37 cellular contexts compared by ENCODE assay signal in the genomic region with DNA sequence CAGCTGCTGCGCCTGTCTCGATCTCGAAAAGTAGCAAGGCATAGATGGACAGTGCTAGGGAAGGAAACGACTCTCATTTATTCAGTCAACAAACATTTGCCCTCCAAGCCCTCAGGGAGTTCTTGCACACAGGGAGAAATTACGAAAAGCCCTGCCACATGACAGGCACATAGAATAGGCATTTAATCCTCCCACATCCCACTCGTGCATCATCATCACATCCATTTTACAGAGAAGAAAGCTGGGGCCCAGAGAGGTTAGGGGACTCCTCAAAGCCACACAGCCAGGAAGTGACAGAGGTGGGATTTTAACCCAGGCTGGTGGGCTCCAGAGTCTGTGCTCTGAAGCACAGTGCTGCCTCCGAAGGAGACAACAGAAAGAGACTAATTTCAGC. TPM values are rescaled to one million over a fixed set of nuclear protein-coding genes. Genes with fewer than 3 reads are reported as not detected.
"Had no signal": no experiment of that assay in that cellular context is flagged by ENCODE, and none has a peak within 500 bp of the region (broad histone marks: within the 10 kb centered on the region; RNA-seq: fewer than 3 reads in every experiment).

No MANE protein-coding gene starts in this region.

- ATAC-seq: foreskin keratinocyte; gastroesophageal sphincter; heart left ventricle; left lobe of liver; mucosa of descending colon; natural killer cell treated with Interleukin-12 subunit alpha and Interleukin-12 subunit beta and Interleukin-15 and Interleukin-18, amount 100 ng/mL, for 72 hours; sciatic nerve; stimulated activated naive CD8-positive, alpha-beta T cell treated with anti-CD3 and anti-CD28 coated beads, Interleukin-15, amount 100 ng/mL, for 72 hours had no signal

- H3K9me3 Mint-ChIP-seq: dendritic cell treated with granulocyte-macrophage colony-stimulating factor and Interleukin-4, amounts not matched to agents 40 ng/mL and 50 ng/mL, for 4 days; mesothelial cell of epicardium; natural killer cell treated with Interleukin-12 subunit alpha and Interleukin-12 subunit beta and Interleukin-15 and Interleukin-18, amount 100 ng/mL, for 72 hours; neural crest cell; stimulated activated naive CD8-positive, alpha-beta T cell treated with anti-CD3 and anti-CD28 coated beads, Interleukin-15, amount 100 ng/mL, for 72 hours; type B pancreatic cell had no signal

- H3K27me3 ChIP-seq: colonic mucosa, esophagus muscularis mucosa, foreskin keratinocyte, gastroesophageal sphincter, heart left ventricle, hepatocyte, neutrophil, suprapubic skin had no signal

- H2AFZ ChIP-seq: hepatocyte, parathyroid adenoma had no signal

- H3K4me3 Mint-ChIP-seq: dendritic cell treated with granulocyte-macrophage colony-stimulating factor and Interleukin-4, amounts not matched to agents 40 ng/mL and 50 ng/mL, for 4 days; mesothelial cell of epicardium; natural killer cell treated with Interleukin-12 subunit alpha and Interleukin-12 subunit beta and Interleukin-15 and Interleukin-18, amount 100 ng/mL, for 72 hours; neural crest cell; stimulated activated naive CD8-positive, alpha-beta T cell treated with anti-CD3 and anti-CD28 coated beads, Interleukin-15, amount 100 ng/mL, for 72 hours; type B pancreatic cell had no signal

- H3K4me1 ChIP-seq: colonic mucosa, gastroesophageal sphincter, heart left ventricle, suprapubic skin had no signal

- DNase-seq: colonic mucosa; effector memory CD4-positive, alpha-beta T cell; foreskin keratinocyte; kidney; mesenchymal stem cell; mucosa of descending colon; naive B cell; stimulated activated CD4-positive, alpha-beta T cell treated with anti-CD3 and anti-CD28 coated beads, Interleukin-12 subunit alpha, Interleukin-12 subunit beta, amount 100 ng/mL, for 4 hours; stimulated activated CD4-positive, alpha-beta T cell treated with anti-CD3 and anti-CD28 coated beads, Interleukin-1b, Interleukin-23, amount 100 ng/mL, for 48 hours; stimulated activated CD4-positive, alpha-beta T cell treated with anti-CD3 and anti-CD28 coated beads, Interleukin-4, amount 100 ng/mL, for 1 hour; stimulated activated CD8-positive, alpha-beta memory T cell treated with anti-CD3 and anti-CD28 coated beads, Interleukin-4, amount 100 ng/mL, for 48 hours; stimulated activated naive CD4-positive, alpha-beta T cell; stimulated activated naive CD8-positive, alpha-beta T cell treated with anti-CD3 and anti-CD28 coated beads, Interleukin-15, amount 100 ng/mL, for 72 hours had no signal

- H3K36me3 Mint-ChIP-seq: naive B cell; natural killer cell treated with Interleukin-12 subunit alpha and Interleukin-12 subunit beta and Interleukin-15 and Interleukin-18, amount 100 ng/mL, for 72 hours; type B pancreatic cell had no signal

- H3K36me3 ChIP-seq: colonic mucosa, neutrophil, suprapubic skin had no signal

- H3K4me2 ChIP-seq: hepatocyte, smooth muscle cell had no signal

- H3K27me3 Mint-ChIP-seq: natural killer cell treated with Interleukin-12 subunit alpha and Interleukin-12 subunit beta and Interleukin-15 and Interleukin-18, amount 100 ng/mL, for 72 hours; progenitor cell of endocrine pancreas; stimulated activated naive CD8-positive, alpha-beta T cell treated with anti-CD3 and anti-CD28 coated beads, Interleukin-15, amount 100 ng/mL, for 72 hours; type B pancreatic cell had no signal

- H3K4me3 ChIP-seq: colonic mucosa, esophagus muscularis mucosa, gastroesophageal sphincter, heart left ventricle, hepatocyte, mucosa of descending colon, smooth muscle cell, suprapubic skin had no signal

- FAIRE-seq: endothelial cell of umbilical vein, kidney had no signal

- H3K9me3 ChIP-seq: colonic mucosa, gastroesophageal sphincter, mucosa of descending colon, neutrophil, suprapubic skin had no signal

- H3K27ac Mint-ChIP-seq: dendritic cell treated with granulocyte-macrophage colony-stimulating factor and Interleukin-4, amounts not matched to agents 40 ng/mL and 50 ng/mL, for 4 days; mesothelial cell of epicardium; naive B cell; natural killer cell treated with Interleukin-12 subunit alpha and Interleukin-12 subunit beta and Interleukin-15 and Interleukin-18, amount 100 ng/mL, for 72 hours; progenitor cell of endocrine pancreas; stimulated activated naive CD8-positive, alpha-beta T cell treated with anti-CD3 and anti-CD28 coated beads, Interleukin-15, amount 100 ng/mL, for 72 hours; type B pancreatic cell had no signal

- H3K79me2 ChIP-seq: hepatocyte, parathyroid adenoma had no signal

- H3K4me1 Mint-ChIP-seq: naive B cell; stimulated activated naive CD8-positive, alpha-beta T cell treated with anti-CD3 and anti-CD28 coated beads, Interleukin-15, amount 100 ng/mL, for 72 hours had no signal

- H3K9ac ChIP-seq: parathyroid adenoma had no signal

- H3K27ac ChIP-seq: colonic mucosa, esophagus muscularis mucosa, foreskin keratinocyte, gastroesophageal sphincter, heart left ventricle, hepatocyte, neutrophil, parathyroid adenoma, suprapubic skin had no signal

RNA-seq across cellular contexts. Expression of a gene that starts 11.6 kb away (rescaled TPM):
- total RNA-seq: colonic mucosa; endothelial cell of umbilical vein; epithelial cell of proximal tubule; lung microvascular endothelial cell; natural killer cell treated with Interleukin-12 subunit alpha and Interleukin-12 subunit beta and Interleukin-15 and Interleukin-18, amount 100 ng/mL, for 72 hours had no signal
- polyA plus RNA-seq: fibroblast of lung had no signal

RNA-seq across cellular contexts. Expression of a gene that starts 23.9 kb away (rescaled TPM):
- total RNA-seq: colonic mucosa; endothelial cell of umbilical vein; epithelial cell of proximal tubule; esophagus muscularis mucosa; fibroblast of lung; foreskin keratinocyte; gastroesophageal sphincter; hepatocyte; kidney; left lobe of liver; lower leg skin; lung microvascular endothelial cell; mesothelial cell of epicardium; mucosa of descending colon; natural killer cell treated with Interleukin-12 subunit alpha and Interleukin-12 subunit beta and Interleukin-15 and Interleukin-18, amount 100 ng/mL, for 72 hours; neural crest cell; omental fat pad; progenitor cell of endocrine pancreas; sciatic nerve; suprapubic skin; urinary bladder had no signal
- polyA plus RNA-seq: endothelial cell of umbilical vein, fibroblast of lung, foreskin keratinocyte, hepatocyte, smooth muscle cell, thymus, urinary bladder had no signal

RNA-seq across cellular contexts. Expression of a gene that starts 31.4 kb away (rescaled TPM):
- total RNA-seq: neural crest cell had no signal
